In the genomic region with DNA sequence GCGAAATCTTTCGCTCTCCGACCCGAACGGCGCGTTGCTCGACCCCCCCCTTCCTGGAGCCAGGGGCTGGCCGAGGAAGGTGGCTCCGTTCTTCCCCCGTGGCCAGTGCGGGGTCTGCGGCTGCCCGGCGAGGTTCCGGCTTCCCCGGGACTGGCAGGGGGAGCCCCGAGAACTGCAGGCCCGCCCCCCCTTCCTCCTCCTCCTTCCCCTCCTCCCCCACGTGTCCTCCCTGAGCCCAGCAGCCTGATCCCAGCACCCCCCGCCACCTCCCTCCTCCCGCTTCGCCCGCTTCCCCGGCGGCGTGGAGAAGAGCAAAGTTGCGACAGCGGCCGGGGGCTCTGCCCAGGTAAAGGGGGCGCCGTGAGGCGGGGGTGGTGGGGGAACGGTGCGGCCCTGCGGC, we compare ENCODE assay signal across 8 cellular contexts. TPM values are rescaled to one million over a fixed set of nuclear protein-coding genes. Genes with fewer than 3 reads are reported as not detected.
A peak's percentile ranks its signal among the peaks of the same experiment; 100 is the strongest.
DNase-seq lines count a peak whose midpoint lies in the region; ATAC-seq lines count a peak whose summit lies in the region.
"Had no signal": no experiment of that assay in that cellular context is flagged by ENCODE, and none has a peak within 500 bp of the region (broad histone marks: within the 10 kb centered on the region; RNA-seq: fewer than 3 reads in every experiment).

No MANE protein-coding gene starts in this region.

- WGBS in right cardiac atrium: 1% methylated on average over 25 of the region's 36 CpGs

- POLR2A ChIA-PET in activated CD4-positive, alpha-beta memory T cell treated with anti-CD3 and anti-CD28 coated beads, Interleukin-2, amount 10 ng/mL, durations not matched to agents 7 days and 5 days (lab: Charles Lee): no interaction called here

- H3K9me3 Mint-ChIP-seq in activated CD4-positive, alpha-beta memory T cell treated with anti-CD3 and anti-CD28 coated beads, Interleukin-2, amount 10 ng/mL, durations not matched to agents 7 days and 5 days: no peaks in the 10 kb centered on the region

- no peaks in the 10 kb centered on the region for H3K36me3 ChIP-seq in H7 (replicated peaks; ENCODE audit: control insufficient read depth, insufficient read depth, low read length)

- no peaks in the 10 kb centered on the region for H3K9me3 ChIP-seq in right cardiac atrium (ENCODE audit: control insufficient read depth, low read length)

- H3K27me3 ChIP-seq in H7 (ENCODE audit: control insufficient read depth, insufficient read depth, low read length) (peaks cover 68% of the 10 kb centered on the region), right cardiac atrium (ENCODE audit: control insufficient read depth, insufficient read depth) (no peaks in the 10 kb centered on the region)

- no peak overlapping the region for H3K27ac Mint-ChIP-seq in activated CD4-positive, alpha-beta memory T cell treated with anti-CD3 and anti-CD28 coated beads, Interleukin-2, amount 10 ng/mL, durations not matched to agents 7 days and 5 days

- no peak overlapping the region for H3K27ac ChIP-seq in right cardiac atrium (ENCODE audit: low read length)

- no peaks in the 10 kb centered on the region for H3K36me3 Mint-ChIP-seq in activated CD4-positive, alpha-beta memory T cell treated with anti-CD3 and anti-CD28 coated beads, Interleukin-2, amount 10 ng/mL, durations not matched to agents 7 days and 5 days (ENCODE audit: low read depth)

- peak; percentile 85 for DNase-seq in H7
- no peak for DNase-seq in activated CD4-positive, alpha-beta memory T cell treated with anti-CD3 and anti-CD28 coated beads, Interleukin-2, amount 10 ng/mL, durations not matched to agents 7 days and 5 days
- DNase-seq in right cardiac atrium: peak; percentile 41 to 77 (median 62)
- peak; percentile 30 to 33 for DNase-seq in stimulated activated CD4-positive, alpha-beta T cell treated with anti-CD3 and anti-CD28 coated beads, Interleukin-4, amount 100 ng/mL, for 4 hours
- DNase-seq in NCI-H1417 treated with DMSO at 0.1 percent for 48 hours (lab: John Stamatoyannopoulos, UW): no peak
- no peak for DNase-seq in NOMO-1 (lab: John Stamatoyannopoulos, UW; ENCODE audit: unreplicated experiment in 2 of 2)
- DNase-seq: cerebellar nuclear complex had no signal

- peak in 1 of 2 donors; percentile 10 for ATAC-seq in right cardiac atrium
- no peak for ATAC-seq in GM19395 (IDR thresholded peaks at IDR 0.05; ENCODE audit: unreplicated experiment)

- peaks cover 10% of the 10 kb centered on the region for H3K27me3 Mint-ChIP-seq in activated CD4-positive, alpha-beta memory T cell treated with anti-CD3 and anti-CD28 coated beads, Interleukin-2, amount 10 ng/mL, durations not matched to agents 7 days and 5 days

- H3K4me1 Mint-ChIP-seq in activated CD4-positive, alpha-beta memory T cell treated with anti-CD3 and anti-CD28 coated beads, Interleukin-2, amount 10 ng/mL, durations not matched to agents 7 days and 5 days: peaks cover 21% of the 10 kb centered on the region

- peak overlapping the region; percentile 59 for H3K4me3 ChIP-seq in H7 (ENCODE audit: insufficient read depth, low read depth, low read length)
- peak overlapping the region; percentile 63 for H3K4me3 ChIP-seq in right cardiac atrium (ENCODE audit: low read length)

- no peaks in the 10 kb centered on the region for H3K4me1 ChIP-seq in right cardiac atrium (ENCODE audit: control insufficient read depth, insufficient read depth, low read length)

- H3K4me3 Mint-ChIP-seq in activated CD4-positive, alpha-beta memory T cell treated with anti-CD3 and anti-CD28 coated beads, Interleukin-2, amount 10 ng/mL, durations not matched to agents 7 days and 5 days: peak overlapping the region; percentile 39

- intact Hi-C loops in right cardiac atrium (cut with DNase I): no loop called here

- CTCF ChIA-PET in activated CD4-positive, alpha-beta memory T cell treated with anti-CD3 and anti-CD28 coated beads, Interleukin-2, amount 10 ng/mL, durations not matched to agents 7 days and 5 days (lab: Charles Lee): no interaction called here

RNA-seq across cellular contexts. Expression of a gene that starts 2.4 kb away (rescaled TPM):
- total RNA-seq in H7 (2014; rRNA removed; shearing (Covaris generic)): 2.4 and 2.5 TPM in 2 replicates
- 1 to 10 TPM; 6.9 to 7.2 TPM for total RNA-seq in activated CD4-positive, alpha-beta memory T cell treated with anti-CD3 and anti-CD28 coated beads, Interleukin-2, amount 10 ng/mL, durations not matched to agents 7 days and 5 days
- 10 to 100 TPM; 10.9 to 13.8 (median 11.5) TPM for total RNA-seq in right cardiac atrium
- polyA plus RNA-seq in right cardiac atrium: 5.0 TPM

Comparison
In these comparisons a context has a peak if more than half of its experiments do, and no peak if none do; other contexts are left out.
1. DNase-seq: peak in H7 (single experiment), right cardiac atrium (3 of 3) and stimulated activated CD4-positive, alpha-beta T cell treated with anti-CD3 and anti-CD28 coated beads, Interleukin-4, amount 100 ng/mL, for 4 hours (2 of 2); none in activated CD4-positive, alpha-beta memory T cell treated with anti-CD3 and anti-CD28 coated beads, Interleukin-2, amount 10 ng/mL, durations not matched to agents 7 days and 5 days (single experiment), NCI-H1417 treated with DMSO at 0.1 percent for 48 hours (single experiment) and NOMO-1 (0 of 2).